ENCODE assay signal across 1 cellular context in genomic region chr11:64239662-64240466, GRCh38.
TF ChIP-seq lines count a peak whose summit lies in the region.

No MANE protein-coding gene starts in this region.

TF ChIP-seq in A549, 52 proteins besides CTCF, POLR2A, EP300 and RAD21 (continued from another document):
- no peak for TF ChIP-seq SREBF2 (IDR thresholded peaks at IDR 0.05)
